In the genomic region with DNA sequence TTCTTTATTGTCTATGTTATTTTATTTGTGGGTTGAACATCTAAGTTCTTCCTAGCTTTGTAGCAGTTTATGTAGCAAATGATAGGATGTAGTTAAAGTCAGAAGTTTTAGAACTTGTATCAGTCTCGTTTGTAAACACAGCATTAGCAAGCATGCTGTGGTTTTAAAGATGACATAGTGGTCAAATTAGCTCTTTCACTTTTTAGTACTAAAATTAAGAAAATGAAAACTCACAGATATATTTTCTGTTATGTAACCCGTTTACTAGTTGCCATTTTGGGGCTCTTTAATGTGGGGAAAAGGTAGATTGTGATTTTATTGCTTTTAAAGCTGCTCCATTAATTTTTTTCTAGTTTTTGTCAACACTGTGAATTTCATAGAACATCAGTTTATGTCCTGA, we compare ENCODE assay signal across 24 cellular contexts.
"Had no signal": no experiment of that assay in that cellular context is flagged by ENCODE, and none has a peak within 500 bp of the region (broad histone marks: within the 10 kb centered on the region; RNA-seq: fewer than 3 reads in every experiment).

No MANE protein-coding gene starts in this region.

- ATAC-seq: effector memory CD8-positive, alpha-beta T cell; esophagus mucosa; heart right ventricle; naive thymus-derived CD4-positive, alpha-beta T cell; right lobe of liver had no signal

- DNase-seq: activated CD4-positive, alpha-beta T cell treated with anti-CD3 and anti-CD28 coated beads for 4 hours; activated CD4-positive, alpha-beta T cell treated with anti-CD3 and anti-CD28 coated beads, Interleukin-2, amount 50 U/mL, for 4 hours; activated effector memory CD4-positive, alpha-beta T cell treated with anti-CD3 and anti-CD28 coated beads, Interleukin-2, amount 50 U/mL, for 16 hours; activated naive CD4-positive, alpha-beta T cell treated with anti-CD3 and anti-CD28 coated beads, Interleukin-2, amount 10 ng/mL, durations not matched to agents 7 days and 5 days; activated naive CD8-positive, alpha-beta T cell treated with anti-CD3 and anti-CD28 coated beads, Interleukin-2, amount 10 ng/mL, durations not matched to agents 7 days and 5 days; activated T-cell treated with anti-CD3 and anti-CD28 coated beads, Interleukin-2, amount 50 U/mL, for 1 hour; cortex of kidney; effector memory CD8-positive, alpha-beta T cell; foreskin melanocyte; heart right ventricle; midbrain; naive thymus-derived CD4-positive, alpha-beta T cell; nucleus accumbens; right lobe of liver; stimulated activated CD4-positive, alpha-beta T cell treated with anti-CD3 and anti-CD28 coated beads, Interleukin-2, amount 100 ng/mL, for 48 hours; stimulated activated naive CD4-positive, alpha-beta T cell treated with Interleukin-2 at 50 U/mL for 16 hours had no signal

- H3K27ac ChIP-seq: ascending aorta, cardiac muscle cell, heart right ventricle, right lobe of liver, tibial nerve had no signal

- H3K27ac Mint-ChIP-seq: activated naive CD4-positive, alpha-beta T cell treated with anti-CD3 and anti-CD28 coated beads, Interleukin-2, amount 10 ng/mL, durations not matched to agents 7 days and 5 days; activated naive CD8-positive, alpha-beta T cell treated with anti-CD3 and anti-CD28 coated beads, Interleukin-2, amount 10 ng/mL, durations not matched to agents 7 days and 5 days; activated T-helper 1 cell treated with anti-CD3 and anti-CD28 coated beads, Interleukin-12 subunit alpha, Interleukin-12 subunit beta, Interleukin-2, Interleukin-4 antibody, amounts not matched to agents 30 ng/mL and 10 ng/mL and 1 ng/mL, durations not matched to agents 14 hours and 24 hours and 36 hours; effector memory CD8-positive, alpha-beta T cell; naive thymus-derived CD4-positive, alpha-beta T cell; T-helper 2 cell treated with Interferon-gamma antibody and Interleukin-4, amounts not matched to agents 5 μg/mL and 100 μg/mL, for 36 hours had no signal

- H3K9me3 Mint-ChIP-seq: activated naive CD4-positive, alpha-beta T cell treated with anti-CD3 and anti-CD28 coated beads, Interleukin-2, amount 10 ng/mL, durations not matched to agents 7 days and 5 days; activated naive CD8-positive, alpha-beta T cell treated with anti-CD3 and anti-CD28 coated beads, Interleukin-2, amount 10 ng/mL, durations not matched to agents 7 days and 5 days; activated T-helper 1 cell treated with anti-CD3 and anti-CD28 coated beads, Interleukin-12 subunit alpha, Interleukin-12 subunit beta, Interleukin-2, Interleukin-4 antibody, amounts not matched to agents 30 ng/mL and 10 ng/mL and 1 ng/mL, durations not matched to agents 14 hours and 24 hours and 36 hours; brain; effector memory CD8-positive, alpha-beta T cell; naive thymus-derived CD4-positive, alpha-beta T cell; T-helper 2 cell treated with Interferon-gamma antibody and Interleukin-4, amounts not matched to agents 5 μg/mL and 100 μg/mL, for 36 hours had no signal

- H3K4me1 ChIP-seq: ascending aorta, heart right ventricle, right lobe of liver, tibial nerve had no signal

- H3K27me3 Mint-ChIP-seq: activated naive CD4-positive, alpha-beta T cell treated with anti-CD3 and anti-CD28 coated beads, Interleukin-2, amount 10 ng/mL, durations not matched to agents 7 days and 5 days; activated naive CD8-positive, alpha-beta T cell treated with anti-CD3 and anti-CD28 coated beads, Interleukin-2, amount 10 ng/mL, durations not matched to agents 7 days and 5 days; brain; effector memory CD8-positive, alpha-beta T cell; naive thymus-derived CD4-positive, alpha-beta T cell had no signal

- H3K9me3 ChIP-seq: ascending aorta, heart right ventricle, right lobe of liver, tibial nerve had no signal

- H3K4me1 Mint-ChIP-seq: activated naive CD4-positive, alpha-beta T cell treated with anti-CD3 and anti-CD28 coated beads, Interleukin-2, amount 10 ng/mL, durations not matched to agents 7 days and 5 days; activated naive CD8-positive, alpha-beta T cell treated with anti-CD3 and anti-CD28 coated beads, Interleukin-2, amount 10 ng/mL, durations not matched to agents 7 days and 5 days; naive thymus-derived CD4-positive, alpha-beta T cell had no signal

- FAIRE-seq: endothelial cell of umbilical vein had no signal

- H3K36me3 ChIP-seq: ascending aorta, cardiac muscle cell had no signal

- H3K4me3 Mint-ChIP-seq: activated naive CD4-positive, alpha-beta T cell treated with anti-CD3 and anti-CD28 coated beads, Interleukin-2, amount 10 ng/mL, durations not matched to agents 7 days and 5 days; activated naive CD8-positive, alpha-beta T cell treated with anti-CD3 and anti-CD28 coated beads, Interleukin-2, amount 10 ng/mL, durations not matched to agents 7 days and 5 days; activated T-helper 1 cell treated with anti-CD3 and anti-CD28 coated beads, Interleukin-12 subunit alpha, Interleukin-12 subunit beta, Interleukin-2, Interleukin-4 antibody, amounts not matched to agents 30 ng/mL and 10 ng/mL and 1 ng/mL, durations not matched to agents 14 hours and 24 hours and 36 hours; brain; effector memory CD8-positive, alpha-beta T cell; naive thymus-derived CD4-positive, alpha-beta T cell; T-helper 2 cell treated with Interferon-gamma antibody and Interleukin-4, amounts not matched to agents 5 μg/mL and 100 μg/mL, for 36 hours had no signal

- H3K27me3 ChIP-seq: ascending aorta, cardiac muscle cell, heart right ventricle, right lobe of liver, tibial nerve had no signal

- H3K4me3 ChIP-seq: ascending aorta, cardiac muscle cell, heart right ventricle, right lobe of liver, tibial nerve had no signal

- H3K36me3 Mint-ChIP-seq: activated naive CD8-positive, alpha-beta T cell treated with anti-CD3 and anti-CD28 coated beads, Interleukin-2, amount 10 ng/mL, durations not matched to agents 7 days and 5 days had no signal
